9 cellular contexts compared by ENCODE assay signal in genomic region chr1:235011064-235011598, GRCh38.
DNase-seq lines count a peak whose midpoint lies in the region; ATAC-seq, FAIRE-seq and TF ChIP-seq lines count a peak whose summit lies in the region.
"Had no signal": no experiment of that assay in that cellular context is flagged by ENCODE, and none has a peak within 500 bp of the region (broad histone marks: within the 10 kb centered on the region; RNA-seq: fewer than 3 reads in every experiment).

No MANE protein-coding gene starts in this region.

- peak overlapping the region in 1 of 2 donors; percentile 61 for H3K4me3 ChIP-seq in CD4-positive, alpha-beta memory T cell (ENCODE audit: low read length in 2 of 2)
- H3K4me3 ChIP-seq in Peyer's patch (peak overlapping the region in 2 of 4 donors; percentile 0 to 15), spleen (peak overlapping the region in 1 of 8 donors; percentile 55)
- H3K4me3 ChIP-seq: lung had no signal

- CTCF ChIA-PET in CD4-positive, alpha-beta memory T cell (lab: Charles Lee; ENCODE audit: partially characterized antibody), result interaction anchor here (0.8 to 3.4 kb wide), 7 partner anchors 13 to 414 kb away, joined by 3 to 17 read pairs (median 3); no protein-coding TSS in a partner anchor

- 42 to 45% (median 44%) methylated on average over 7 of the region's 7 CpGs for WGBS in spleen, 5 donors

- intact Hi-C loops in CD4-positive, alpha-beta memory T cell (cut with micrococcal nuclease), result loop anchor here (1.0 to 5.0 kb wide), 3 partner anchors 71 to 400 kb away; partner anchors contain the start of gene IRF2BP2
- intact Hi-C loops in spleen (cut with DNase I; ENCODE audit: low total_unique reads), result no loop called here

- POLR2A ChIA-PET in CD4-positive, alpha-beta memory T cell (lab: Charles Lee; ENCODE audit: partially characterized antibody), result interaction anchor here (0.7 to 5.0 kb wide), 32 partner anchors 9 to 533 kb away, joined by 3 to 78 read pairs (median 6); partner anchors contain the start of genes IRF2BP2, RBM34 and TOMM20

- no peaks in the 10 kb centered on the region for H3K9me3 ChIP-seq in CD4-positive, alpha-beta memory T cell (ENCODE audit: control insufficient read depth in 1 of 2, low read length in 2 of 2)
- H3K9me3 ChIP-seq in Peyer's patch, result no peaks in the 10 kb centered on the region
- H3K9me3 ChIP-seq in spleen, result peaks cover 0 to 6% (median 0%) of the 10 kb centered on the region in 8 donors

- H3K27me3 ChIP-seq in CD4-positive, alpha-beta memory T cell (ENCODE audit: insufficient read depth, low read length), result no peaks in the 10 kb centered on the region
- no peaks in the 10 kb centered on the region for H3K27me3 ChIP-seq in Peyer's patch
- no peaks in the 10 kb centered on the region for H3K27me3 ChIP-seq in spleen (replicated peaks in 1 of 7)

- H3K27me3 Mint-ChIP-seq in CD4-positive, alpha-beta memory T cell, result no peaks in the 10 kb centered on the region

- TF ChIP-seq POLR2A in Peyer's patch (IDR thresholded peaks at IDR 0.05), result no peak
- no peak for TF ChIP-seq POLR2A in spleen (IDR thresholded peaks at IDR 0.05)

- H3K4me3 Mint-ChIP-seq in CD4-positive, alpha-beta memory T cell, result peak overlapping the region; percentile 75 to 90 (median 82)

- FAIRE-seq in urothelium cell line (lab: Jason Lieb, UNC), result no peak

- peaks cover 46 to 80% (median 64%) of the 10 kb centered on the region in 4 donors for H3K4me1 Mint-ChIP-seq in CD4-positive, alpha-beta memory T cell

- H3K27ac ChIP-seq in CD4-positive, alpha-beta memory T cell (ENCODE audit: low read depth, low read length), result peak overlapping the region; percentile 91
- H3K27ac ChIP-seq in Peyer's patch (peak overlapping the region; percentile 36 to 80 (median 63)), spleen (peak overlapping the region; percentile 51 to 92 (median 85))

- H3K9me3 Mint-ChIP-seq in CD4-positive, alpha-beta memory T cell, result peaks cover 0 to 1% (median 0%) of the 10 kb centered on the region in 8 donors
- H3K9me3 Mint-ChIP-seq in activated naive CD4-positive, alpha-beta T cell treated with anti-CD3 and anti-CD28 coated beads, Interleukin-2, amount 50 U/mL, for 72 hours, result peaks cover 20 to 24% of the 10 kb centered on the region in 2 donors

- H3K36me3 ChIP-seq in CD4-positive, alpha-beta memory T cell (ENCODE audit: insufficient read depth, low read length), result no peaks in the 10 kb centered on the region
- no peaks in the 10 kb centered on the region for H3K36me3 ChIP-seq in Peyer's patch
- H3K36me3 ChIP-seq in spleen, result no peaks in the 10 kb centered on the region

- peaks cover 48% of the 10 kb centered on the region for H3K4me1 ChIP-seq in CD4-positive, alpha-beta memory T cell (ENCODE audit: insufficient read depth, low read length)
- H3K4me1 ChIP-seq in Peyer's patch, result peaks cover 0 to 11% (median 5%) of the 10 kb centered on the region in 4 donors
- H3K4me1 ChIP-seq in spleen, result peaks cover 12 to 72% (median 30%) of the 10 kb centered on the region in 6 donors

- ATAC-seq in activated naive CD4-positive, alpha-beta T cell treated with anti-CD3 and anti-CD28 coated beads, Interleukin-2, amount 50 U/mL, for 72 hours, result peak; percentile 32 to 38
- ATAC-seq in HG02678 (IDR thresholded peaks at IDR 0.05; ENCODE audit: unreplicated experiment), result no peak

- H3K36me3 Mint-ChIP-seq in CD4-positive, alpha-beta memory T cell, result peaks cover 0 to 2% of the 10 kb centered on the region in 2 donors
- peaks cover 26 to 43% of the 10 kb centered on the region in 2 donors for H3K36me3 Mint-ChIP-seq in activated naive CD4-positive, alpha-beta T cell treated with anti-CD3 and anti-CD28 coated beads, Interleukin-2, amount 50 U/mL, for 72 hours

- TF ChIP-seq CTCF in Peyer's patch (IDR thresholded peaks at IDR 0.05), result no peak
- no peak for TF ChIP-seq CTCF in spleen (IDR thresholded peaks at IDR 0.05 in 8 of 11, conservative IDR thresholded peaks at IDR 0.05 in 3 of 11)

- DNase-seq in CD4-positive, alpha-beta memory T cell, result peak; percentile 32 to 85 (median 36)
- peak in 1 of 3 donors; percentile 51 for DNase-seq in Peyer's patch
- DNase-seq in activated naive CD4-positive, alpha-beta T cell treated with anti-CD3 and anti-CD28 coated beads, Interleukin-2, amount 50 U/mL, for 72 hours (ENCODE audit: low spot score in 2 of 2), result peak; percentile 70 to 81
- DNase-seq in spleen, result no peak
- no peak for DNase-seq in NCI-H1092 treated with DMSO at 0.1 percent for 48 hours (lab: John Stamatoyannopoulos, UW)
- no peak for DNase-seq in DMS79 (lab: John Stamatoyannopoulos, UW)
- DNase-seq in urothelium cell line (ENCODE audit: low spot score), result no peak

- H3K27ac Mint-ChIP-seq in CD4-positive, alpha-beta memory T cell, result peak overlapping the region; percentile 93 to 99 (median 99)
- peak overlapping the region; percentile 98 to 99 for H3K27ac Mint-ChIP-seq in activated naive CD4-positive, alpha-beta T cell treated with anti-CD3 and anti-CD28 coated beads, Interleukin-2, amount 50 U/mL, for 72 hours

Comparison
In these comparisons a context has a peak if more than half of its experiments do, and no peak if none do; other contexts are left out.
1. DNase-seq: peak in CD4-positive, alpha-beta memory T cell (5 of 5) and activated naive CD4-positive, alpha-beta T cell treated with anti-CD3 and anti-CD28 coated beads, Interleukin-2, amount 50 U/mL, for 72 hours (2 of 2); none in spleen (single experiment), NCI-H1092 treated with DMSO at 0.1 percent for 48 hours (single experiment), DMS79 (single experiment) and urothelium cell line (single experiment).
2. Peak in every context shown above with its lines, with median percentiles within 50 percentile points of each other: H3K27ac ChIP-seq.